In the genomic region with DNA sequence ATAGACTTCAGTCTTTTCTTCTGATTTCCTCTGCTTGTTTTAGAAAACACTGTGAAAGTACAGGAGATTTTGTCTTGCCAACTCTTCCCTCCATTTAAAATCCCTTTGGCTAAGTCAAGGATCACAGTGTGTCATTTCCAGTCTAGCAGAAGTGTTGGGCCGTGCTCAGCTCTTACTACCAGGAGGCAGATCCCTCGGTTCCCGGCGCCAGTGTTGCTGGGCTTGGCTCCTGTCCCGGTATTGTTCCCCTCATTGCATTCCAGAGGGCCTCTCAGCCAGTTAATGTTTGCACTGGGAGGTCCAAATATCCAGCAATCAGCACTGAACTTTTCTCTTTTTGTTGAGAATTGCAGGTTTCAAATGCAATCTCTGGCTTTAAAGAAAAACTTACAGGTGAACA, we compare ENCODE assay signal across 10 cellular contexts.
DNase-seq lines count a peak whose midpoint lies in the region; ATAC-seq and TF ChIP-seq lines count a peak whose summit lies in the region.
"Had no signal": no experiment of that assay in that cellular context is flagged by ENCODE, and none has a peak within 500 bp of the region (broad histone marks: within the 10 kb centered on the region; RNA-seq: fewer than 3 reads in every experiment).

No MANE protein-coding gene starts in this region.

- peaks cover 48% of the 10 kb centered on the region for H3K4me1 Mint-ChIP-seq in brain
- H3K4me1 Mint-ChIP-seq in CD4-positive, alpha-beta T cell (ENCODE audit: low read depth) = no peaks in the 10 kb centered on the region
- H3K4me1 Mint-ChIP-seq in activated CD4-positive, alpha-beta memory T cell treated with anti-CD3 and anti-CD28 coated beads, Interleukin-2, amount 10 ng/mL, durations not matched to agents 7 days and 5 days = no peaks in the 10 kb centered on the region

- no peaks in the 10 kb centered on the region for H3K36me3 ChIP-seq in H7 (replicated peaks; ENCODE audit: control insufficient read depth, insufficient read depth, low read length)

- peak; percentile 94 for ATAC-seq in sciatic nerve
- no peak for ATAC-seq in GM21367 (IDR thresholded peaks at IDR 0.05; ENCODE audit: unreplicated experiment)
- ATAC-seq in CD4-positive, alpha-beta T cell (ENCODE audit: poor library complexity) = no peak
- ATAC-seq in HG02852 (IDR thresholded peaks at IDR 0.05; ENCODE audit: unreplicated experiment) = no peak

- no peaks in the 10 kb centered on the region for H3K36me3 Mint-ChIP-seq in brain
- H3K36me3 Mint-ChIP-seq in CD4-positive, alpha-beta T cell (ENCODE audit: low read depth) = no peaks in the 10 kb centered on the region
- H3K36me3 Mint-ChIP-seq in activated CD4-positive, alpha-beta memory T cell treated with anti-CD3 and anti-CD28 coated beads, Interleukin-2, amount 10 ng/mL, durations not matched to agents 7 days and 5 days (ENCODE audit: low read depth) = no peaks in the 10 kb centered on the region

- POLR2A ChIA-PET in CD4-positive, alpha-beta T cell (lab: Charles Lee) = no interaction called here
- POLR2A ChIA-PET in activated CD4-positive, alpha-beta memory T cell treated with anti-CD3 and anti-CD28 coated beads, Interleukin-2, amount 10 ng/mL, durations not matched to agents 7 days and 5 days (lab: Charles Lee) = no interaction called here

- CTCF ChIA-PET in CD4-positive, alpha-beta T cell (lab: Charles Lee) = no interaction called here
- CTCF ChIA-PET in activated CD4-positive, alpha-beta memory T cell treated with anti-CD3 and anti-CD28 coated beads, Interleukin-2, amount 10 ng/mL, durations not matched to agents 7 days and 5 days (lab: Charles Lee) = no interaction called here

- H3K27me3 ChIP-seq in H7 (ENCODE audit: control insufficient read depth, insufficient read depth, low read length) = no peaks in the 10 kb centered on the region
- no peaks in the 10 kb centered on the region for H3K27me3 ChIP-seq in CD4-positive, alpha-beta T cell (ENCODE audit: control insufficient read depth, insufficient read depth, low read length)

- peaks cover 0 to 8% (median under 1%) of the 10 kb centered on the region in 5 experiments for H3K9me3 Mint-ChIP-seq in brain
- H3K9me3 Mint-ChIP-seq in CD4-positive, alpha-beta T cell = no peaks in the 10 kb centered on the region
- no peaks in the 10 kb centered on the region for H3K9me3 Mint-ChIP-seq in activated CD4-positive, alpha-beta memory T cell treated with anti-CD3 and anti-CD28 coated beads, Interleukin-2, amount 10 ng/mL, durations not matched to agents 7 days and 5 days
- H3K9me3 Mint-ChIP-seq: T-helper 1 cell treated with Interleukin-12 subunit alpha and Interleukin-12 subunit beta and Interleukin-4 antibody, amounts not matched to agents 30 μg/mL and 1 μg/mL, for 36 hours had no signal

- DNase-seq in H7 (peak; percentile 48), kidney glomerular epithelial cell (lab: John Stamatoyannopoulos, UW) (peak; percentile 84), sciatic nerve (ENCODE audit: low spot score) (peak; percentile 92)
- DNase-seq in CD4-positive, alpha-beta T cell = no peak
- no peak for DNase-seq in activated CD4-positive, alpha-beta memory T cell treated with anti-CD3 and anti-CD28 coated beads, Interleukin-2, amount 10 ng/mL, durations not matched to agents 7 days and 5 days
- DNase-seq: activated gamma-delta T cell had no signal

- no peak overlapping the region for H3K4me3 ChIP-seq in H7 (ENCODE audit: insufficient read depth, low read depth, low read length)

- peak overlapping the region in 4 of 5 experiments; percentile 30 to 40 (median 36) for H3K4me3 Mint-ChIP-seq in brain
- no peak overlapping the region for H3K4me3 Mint-ChIP-seq in CD4-positive, alpha-beta T cell
- H3K4me3 Mint-ChIP-seq in activated CD4-positive, alpha-beta memory T cell treated with anti-CD3 and anti-CD28 coated beads, Interleukin-2, amount 10 ng/mL, durations not matched to agents 7 days and 5 days = no peak overlapping the region
- H3K4me3 Mint-ChIP-seq: T-helper 1 cell treated with Interleukin-12 subunit alpha and Interleukin-12 subunit beta and Interleukin-4 antibody, amounts not matched to agents 30 μg/mL and 1 μg/mL, for 36 hours had no signal

- no peak for TF ChIP-seq CTCF in brain (conservative IDR thresholded peaks at IDR 0.05)
- TF ChIP-seq CTCF in CD4-positive, alpha-beta T cell (IDR thresholded peaks at IDR 0.05) = no peak

- peak overlapping the region in 4 of 5 experiments; percentile 4 to 92 (median 90) for H3K27ac Mint-ChIP-seq in brain
- H3K27ac Mint-ChIP-seq in CD4-positive, alpha-beta T cell = no peak overlapping the region
- H3K27ac Mint-ChIP-seq in activated CD4-positive, alpha-beta memory T cell treated with anti-CD3 and anti-CD28 coated beads, Interleukin-2, amount 10 ng/mL, durations not matched to agents 7 days and 5 days = no peak overlapping the region
- H3K27ac Mint-ChIP-seq: T-helper 1 cell treated with Interleukin-12 subunit alpha and Interleukin-12 subunit beta and Interleukin-4 antibody, amounts not matched to agents 30 μg/mL and 1 μg/mL, for 36 hours had no signal

- H3K27ac ChIP-seq in CD4-positive, alpha-beta T cell (ENCODE audit: low read depth, low read length) = no peak overlapping the region

- H3K27me3 Mint-ChIP-seq in brain = peaks cover 19% of the 10 kb centered on the region
- H3K27me3 Mint-ChIP-seq in CD4-positive, alpha-beta T cell = peaks cover 5% of the 10 kb centered on the region
- no peaks in the 10 kb centered on the region for H3K27me3 Mint-ChIP-seq in activated CD4-positive, alpha-beta memory T cell treated with anti-CD3 and anti-CD28 coated beads, Interleukin-2, amount 10 ng/mL, durations not matched to agents 7 days and 5 days

- no peaks in the 10 kb centered on the region for H3K9me3 ChIP-seq in CD4-positive, alpha-beta T cell (ENCODE audit: control insufficient read depth, low read length)

- intact Hi-C loops in sciatic nerve (cut with DNase I) = no loop called here
- intact Hi-C loops in CD4-positive, alpha-beta T cell (cut with DNase I, micrococcal nuclease) = no loop called here

Comparison
In these comparisons a context has a peak if more than half of its experiments do, and no peak if none do; other contexts are left out.
1. DNase-seq: peak in H7 (single experiment), kidney glomerular epithelial cell (single experiment) and sciatic nerve (single experiment); none in CD4-positive, alpha-beta T cell (0 of 10) and activated CD4-positive, alpha-beta memory T cell treated with anti-CD3 and anti-CD28 coated beads, Interleukin-2, amount 10 ng/mL, durations not matched to agents 7 days and 5 days (single experiment).
2. H3K27ac Mint-ChIP-seq: peak in brain (4 of 5); none in CD4-positive, alpha-beta T cell (single experiment) and activated CD4-positive, alpha-beta memory T cell treated with anti-CD3 and anti-CD28 coated beads, Interleukin-2, amount 10 ng/mL, durations not matched to agents 7 days and 5 days (single experiment).
3. H3K4me3 Mint-ChIP-seq: peak in brain (4 of 5); none in CD4-positive, alpha-beta T cell (single experiment) and activated CD4-positive, alpha-beta memory T cell treated with anti-CD3 and anti-CD28 coated beads, Interleukin-2, amount 10 ng/mL, durations not matched to agents 7 days and 5 days (single experiment).